Comparison of ENCODE assay signal across 1 cellular context in the genomic region with DNA sequence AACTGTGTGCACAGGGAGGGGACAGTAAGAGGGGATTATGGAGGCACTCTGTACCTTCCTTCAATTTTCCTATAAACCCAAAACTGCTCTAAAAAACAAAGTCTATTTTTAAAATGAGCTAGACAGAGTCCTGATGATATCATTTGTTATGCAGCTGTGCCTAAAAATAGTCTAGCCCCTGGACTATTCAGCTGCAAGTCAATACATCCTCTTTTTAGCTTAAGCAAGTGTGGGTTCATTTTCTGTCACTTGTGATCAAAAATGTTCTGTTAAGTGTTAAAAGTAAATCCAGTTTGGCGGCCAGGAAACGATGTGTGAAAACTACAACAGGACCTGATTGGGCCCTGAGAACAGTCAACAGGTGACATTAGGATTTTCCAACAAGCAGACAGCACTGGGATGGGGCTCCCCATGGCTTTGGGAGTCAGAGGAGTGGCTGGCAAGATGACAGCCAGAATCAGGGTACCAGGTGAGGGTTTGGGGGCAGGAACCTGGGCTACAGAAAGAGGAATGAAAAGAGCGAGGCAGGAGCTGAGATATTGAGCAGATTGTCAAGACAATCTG.
TF ChIP-seq lines count a peak whose summit lies in the region.

No MANE protein-coding gene starts in this region.

TF ChIP-seq in GM23338, 12 proteins besides CTCF, POLR2A, EP300 and RAD21 (continued from another document):
- TF ChIP-seq ZNF462 (CRISPR knock-in tag; IDR thresholded peaks at IDR 0.05) (no peak), ZNF114 (CRISPR knock-in tag; IDR thresholded peaks at IDR 0.05) (no peak), STAT1 (IDR thresholded peaks at IDR 0.05; ENCODE audit: unreplicated experiment) (no peak), POLR2AphosphoS5 (IDR thresholded peaks at IDR 0.05; ENCODE audit: low read depth) (no peak), EZH2phosphoT487 (IDR thresholded peaks at IDR 0.05; ENCODE audit: unreplicated experiment) (no peak)
